In the genomic region with DNA sequence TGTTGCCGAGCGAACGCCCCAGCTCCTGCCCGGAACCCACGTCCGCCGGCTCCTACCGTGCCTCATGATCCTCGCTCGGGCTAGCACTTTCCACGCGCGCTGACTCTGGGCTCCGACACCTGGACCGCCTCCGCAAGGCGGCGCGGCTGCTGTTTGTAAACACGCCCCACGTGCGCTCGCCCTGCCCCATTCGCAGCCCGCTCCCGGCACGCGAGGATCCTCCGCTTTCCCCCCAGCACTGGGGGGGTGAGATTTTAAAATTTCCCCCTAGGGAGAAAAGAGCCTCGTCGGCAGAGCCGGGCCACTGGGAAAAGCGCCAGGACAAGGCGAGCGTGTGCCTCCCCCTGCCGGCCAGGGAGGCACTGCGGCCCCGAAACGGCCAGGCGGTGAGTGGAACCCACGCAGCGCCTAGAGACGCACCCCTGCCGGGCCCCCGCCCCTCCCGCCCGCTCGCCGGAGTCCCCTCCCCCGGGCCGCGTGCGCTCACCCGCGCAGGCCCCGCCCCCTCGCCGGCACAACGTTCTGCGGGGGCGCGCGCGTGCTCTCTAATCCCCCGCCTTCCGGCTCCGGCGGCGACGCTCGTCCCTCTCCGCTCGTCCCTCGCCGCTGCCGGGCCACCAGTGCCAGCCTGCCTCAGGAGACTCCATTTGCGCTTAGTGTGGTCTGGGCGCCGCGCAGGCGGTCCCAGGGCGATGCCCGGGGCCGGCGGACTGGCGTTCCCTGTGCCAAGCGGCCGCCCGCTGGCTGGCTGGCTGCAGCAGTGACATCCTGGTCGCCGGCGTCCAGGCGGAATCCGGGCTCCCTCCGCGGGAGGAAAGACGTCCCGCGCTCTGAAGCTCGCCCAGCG, we compare ENCODE assay signal across 8 cellular contexts. TPM values are rescaled to one million over a fixed set of nuclear protein-coding genes. Genes with fewer than 3 reads are reported as not detected.
DNase-seq lines count a peak whose midpoint lies in the region; ATAC-seq lines count a peak whose summit lies in the region.

Gene TIGD2 (plus strand): TSS at position 548 of the 847 bp plus-strand sequence. CDS start 1,442 bp downstream, outside the sequence.

- H3K4me3 Mint-ChIP-seq in CD4-positive, alpha-beta memory T cell = peak within 1 kb of the TSS; percentile 90 to 93 (median 91)
- H3K4me3 Mint-ChIP-seq in activated CD4-positive, alpha-beta memory T cell treated with anti-CD3 and anti-CD28 coated beads, Interleukin-2, amount 10 ng/mL, durations not matched to agents 7 days and 5 days = peak within 1 kb of the TSS; percentile 77

- peaks cover 0 to 7% of the 10 kb centered on the region in 2 donors for H3K27me3 Mint-ChIP-seq in CD4-positive, alpha-beta memory T cell
- H3K27me3 Mint-ChIP-seq in activated CD4-positive, alpha-beta memory T cell treated with anti-CD3 and anti-CD28 coated beads, Interleukin-2, amount 10 ng/mL, durations not matched to agents 7 days and 5 days = peaks cover 24% of the 10 kb centered on the region

- POLR2A ChIA-PET in CD4-positive, alpha-beta memory T cell (lab: Charles Lee; ENCODE audit: partially characterized antibody) = interaction anchor here (0.5 to 1.0 kb wide), 6 partner anchors 10 to 1971 kb away, joined by 3 to 5 read pairs (median 3); partner anchors contain the start of gene PPM1K
- POLR2A ChIA-PET in activated CD4-positive, alpha-beta memory T cell treated with anti-CD3 and anti-CD28 coated beads, Interleukin-2, amount 10 ng/mL, durations not matched to agents 7 days and 5 days (lab: Charles Lee) = interaction anchor here (0.6 to 0.9 kb wide), 4 partner anchors 172 to 1654 kb away, joined by 3 to 4 read pairs (median 3); no protein-coding TSS in a partner anchor

- H3K4me1 ChIP-seq in CD4-positive, alpha-beta memory T cell (ENCODE audit: insufficient read depth, low read length) = peaks cover 22% of the 10 kb centered on the region

- CTCF ChIA-PET in CD4-positive, alpha-beta memory T cell (lab: Charles Lee; ENCODE audit: partially characterized antibody) = no interaction called here
- CTCF ChIA-PET in activated CD4-positive, alpha-beta memory T cell treated with anti-CD3 and anti-CD28 coated beads, Interleukin-2, amount 10 ng/mL, durations not matched to agents 7 days and 5 days (lab: Charles Lee) = interaction anchor here (0.7 kb wide), 1 partner anchor 292 kb away, joined by 3 read pairs; no protein-coding TSS in a partner anchor

- H3K27ac Mint-ChIP-seq in CD4-positive, alpha-beta memory T cell = peak within 1 kb of the TSS; percentile 80 to 94 (median 91)
- H3K27ac Mint-ChIP-seq in activated CD4-positive, alpha-beta memory T cell treated with anti-CD3 and anti-CD28 coated beads, Interleukin-2, amount 10 ng/mL, durations not matched to agents 7 days and 5 days = no peak within 1 kb of the TSS

- ATAC-seq in GM19397 (IDR thresholded peaks at IDR 0.05; ENCODE audit: unreplicated experiment) (peak; percentile 91), HG03565 (IDR thresholded peaks at IDR 0.05; ENCODE audit: unreplicated experiment) (peak; percentile 77)

- H3K36me3 ChIP-seq in CD4-positive, alpha-beta memory T cell (ENCODE audit: insufficient read depth, low read length) = no peaks in the 10 kb centered on the region

- H3K36me3 Mint-ChIP-seq in CD4-positive, alpha-beta memory T cell = peaks cover 9 to 10% of the 10 kb centered on the region in 2 donors
- H3K36me3 Mint-ChIP-seq in activated CD4-positive, alpha-beta memory T cell treated with anti-CD3 and anti-CD28 coated beads, Interleukin-2, amount 10 ng/mL, durations not matched to agents 7 days and 5 days (ENCODE audit: low read depth) = peaks cover 18% of the 10 kb centered on the region

- peak; percentile 87 to 90 (median 89) for DNase-seq in CD4-positive, alpha-beta memory T cell
- DNase-seq in NCI-H748 (lab: John Stamatoyannopoulos, UW; ENCODE audit: unreplicated experiment) = peak; percentile 89
- DNase-seq in activated CD4-positive, alpha-beta memory T cell treated with anti-CD3 and anti-CD28 coated beads, Interleukin-2, amount 10 ng/mL, durations not matched to agents 7 days and 5 days = peak; percentile 87
- peak; percentile 92 for DNase-seq in ecto neural progenitor cell (ENCODE audit: low spot score)
- DNase-seq in lung microvascular endothelial cell (ENCODE audit: low read depth in 2 of 2) = peak; percentile 89 to 91
- DNase-seq in stimulated activated CD4-positive, alpha-beta T cell treated with anti-CD3 and anti-CD28 coated beads, TNF-alpha, amount 100 ng/mL, for 48 hours (ENCODE audit: low read depth in 3 of 3) = peak; percentile 73 to 85 (median 75)

- no peaks in the 10 kb centered on the region for H3K27me3 ChIP-seq in CD4-positive, alpha-beta memory T cell (ENCODE audit: insufficient read depth, low read length)

- intact Hi-C loops in CD4-positive, alpha-beta memory T cell (cut with micrococcal nuclease) = loop anchor here (1.0 to 10.0 kb wide), 11 partner anchors 82 to 1891 kb away; partner anchors contain the start of genes HERC3, HERC5, HERC6 and KLHL8

- H3K27ac ChIP-seq in CD4-positive, alpha-beta memory T cell (ENCODE audit: low read depth, low read length) = peak within 1 kb of the TSS; percentile 58

- H3K4me1 Mint-ChIP-seq in CD4-positive, alpha-beta memory T cell = peaks cover 15 to 31% (median 23%) of the 10 kb centered on the region in 4 donors
- peaks cover 29% of the 10 kb centered on the region for H3K4me1 Mint-ChIP-seq in activated CD4-positive, alpha-beta memory T cell treated with anti-CD3 and anti-CD28 coated beads, Interleukin-2, amount 10 ng/mL, durations not matched to agents 7 days and 5 days

- H3K9me3 ChIP-seq in CD4-positive, alpha-beta memory T cell (ENCODE audit: control insufficient read depth in 1 of 2, low read length in 2 of 2) = no peaks in the 10 kb centered on the region

- H3K9me3 Mint-ChIP-seq in CD4-positive, alpha-beta memory T cell = peaks cover 0 to 4% (median 3%) of the 10 kb centered on the region in 8 donors
- H3K9me3 Mint-ChIP-seq in activated CD4-positive, alpha-beta memory T cell treated with anti-CD3 and anti-CD28 coated beads, Interleukin-2, amount 10 ng/mL, durations not matched to agents 7 days and 5 days = peaks cover 4% of the 10 kb centered on the region

- peak within 1 kb of the TSS; percentile 76 to 89 for H3K4me3 ChIP-seq in CD4-positive, alpha-beta memory T cell (ENCODE audit: low read length in 2 of 2)

RNA-seq across cellular contexts. Expression of gene TIGD2, which starts in this region (rescaled TPM):
- 1 to 10 TPM; 6.7 to 7.1 TPM for total RNA-seq in CD4-positive, alpha-beta memory T cell
- polyA plus RNA-seq in CD4-positive, alpha-beta memory T cell = 1 to 10 TPM; 2.1 to 3.6 TPM
- total RNA-seq in activated CD4-positive, alpha-beta memory T cell treated with anti-CD3 and anti-CD28 coated beads, Interleukin-2, amount 10 ng/mL, durations not matched to agents 7 days and 5 days = 1 to 10 TPM; 3.9 to 4.7 TPM
- 3.1 and 4.8 TPM in 2 replicates for total RNA-seq in lung microvascular endothelial cell

Comparison
In these comparisons a context has a peak if more than half of its experiments do, and no peak if none do; other contexts are left out.
1. Peak in every context shown above with its lines: DNase-seq, ATAC-seq, H3K4me3 ChIP-seq and H3K27ac ChIP-seq.